Comparison of ENCODE assay signal across 31 cellular contexts in genomic region chr22:23382796-23383195, GRCh38.
"Had no signal": no experiment of that assay in that cellular context is flagged by ENCODE, and none has a peak within 500 bp of the region (broad histone marks: within the 10 kb centered on the region; RNA-seq: fewer than 3 reads in every experiment).

No MANE protein-coding gene starts in this region.

- DNase-seq: activated CD4-positive, alpha-beta memory T cell treated with anti-CD3 and anti-CD28 coated beads for 36 hours; activated CD4-positive, alpha-beta T cell treated with anti-CD3 and anti-CD28 coated beads for 36 hours; activated CD4-positive, alpha-beta T cell treated with anti-CD3 and anti-CD28 coated beads, Interleukin-2, amount 10 ng/mL, durations not matched to agents 24 days and 14 days; activated CD4-positive, CD25-positive, alpha-beta regulatory T cell; activated CD4-positive, CD25-positive, alpha-beta regulatory T cell treated with anti-CD3 and anti-CD28 coated beads, Interleukin-2, amount 50 U/mL, for 72 hours; activated CD8-positive, alpha-beta memory T cell treated with anti-CD3 and anti-CD28 coated beads, Interleukin-2, amount 50 U/mL, for 48 hours; activated gamma-delta T cell; activated naive CD4-positive, alpha-beta T cell; activated naive CD8-positive, alpha-beta T cell treated with anti-CD3 and anti-CD28 coated beads, Interleukin-2, amount 10 ng/mL, durations not matched to agents 7 days and 5 days; activated T-cell treated with anti-CD3 and anti-CD28 coated beads for 4 hours; activated T-cell treated with anti-CD3 and anti-CD28 coated beads, Interleukin-2, amount 50 U/mL, for 24 hours; activated T-cell treated with anti-CD3 and anti-CD28 coated beads, Interleukin-2, amount 50 U/mL, for 72 hours; cortex of kidney; dermis blood vessel endothelial cell; effector CD4-positive, alpha-beta T cell; effector memory CD8-positive, alpha-beta T cell; erythroblast; foreskin keratinocyte; gastrocnemius medialis; T-helper 1 cell; T-helper 17 cell; T1000; WERI-Rb-1 had no signal

- FAIRE-seq: bronchial epithelial cell, colon had no signal

- H3K36me3 Mint-ChIP-seq: activated CD4-positive, alpha-beta memory T cell treated with anti-CD3 and anti-CD28 coated beads for 36 hours; activated naive CD4-positive, alpha-beta T cell treated with anti-CD3 and anti-CD28 coated beads, Interleukin-2, amount 10 ng/mL, durations not matched to agents 7 days and 5 days; activated naive CD4-positive, alpha-beta T cell treated with anti-CD3 and anti-CD28 coated beads, Interleukin-2, amount 50 U/mL, for 72 hours; activated naive CD8-positive, alpha-beta T cell treated with anti-CD3 and anti-CD28 coated beads, Interleukin-2, amount 10 ng/mL, durations not matched to agents 7 days and 5 days; brain had no signal

- H3K9me3 ChIP-seq: ascending aorta, esophagus muscularis mucosa, gastrocnemius medialis had no signal

- H3K27ac Mint-ChIP-seq: activated CD4-positive, alpha-beta memory T cell treated with anti-CD3 and anti-CD28 coated beads for 36 hours; activated CD4-positive, alpha-beta T cell treated with anti-CD3 and anti-CD28 coated beads for 36 hours; activated CD4-positive, alpha-beta T cell treated with anti-CD3 and anti-CD28 coated beads, Interleukin-2, amount 10 ng/mL, durations not matched to agents 24 days and 14 days; activated naive CD4-positive, alpha-beta T cell treated with anti-CD3 and anti-CD28 coated beads, Interleukin-2, amount 10 ng/mL, durations not matched to agents 7 days and 5 days; activated naive CD4-positive, alpha-beta T cell treated with anti-CD3 and anti-CD28 coated beads, Interleukin-2, amount 50 U/mL, for 72 hours; activated naive CD8-positive, alpha-beta T cell treated with anti-CD3 and anti-CD28 coated beads, Interleukin-2, amount 10 ng/mL, durations not matched to agents 7 days and 5 days; activated T-cell treated with anti-CD3 and anti-CD28 coated beads, Interleukin-2, amount 50 U/mL, for 24 hours; activated T-cell treated with anti-CD3 and anti-CD28 coated beads, Interleukin-2, amount 50 U/mL, for 72 hours; T-helper 17 cell; T-helper 2 cell treated with Interferon-gamma antibody and Interleukin-4, amounts not matched to agents 5 μg/mL and 100 μg/mL, for 36 hours had no signal

- H3K4me1 ChIP-seq: foreskin keratinocyte, gastrocnemius medialis had no signal

- H3K27me3 Mint-ChIP-seq: activated CD4-positive, alpha-beta T cell treated with anti-CD3 and anti-CD28 coated beads, Interleukin-2, amount 10 ng/mL, durations not matched to agents 24 days and 14 days had no signal

- H3K4me3 Mint-ChIP-seq: activated CD4-positive, alpha-beta memory T cell treated with anti-CD3 and anti-CD28 coated beads for 36 hours; activated CD4-positive, alpha-beta T cell treated with anti-CD3 and anti-CD28 coated beads for 36 hours; activated CD4-positive, alpha-beta T cell treated with anti-CD3 and anti-CD28 coated beads, Interleukin-2, amount 10 ng/mL, durations not matched to agents 24 days and 14 days; activated naive CD4-positive, alpha-beta T cell treated with anti-CD3 and anti-CD28 coated beads, Interleukin-2, amount 10 ng/mL, durations not matched to agents 7 days and 5 days; activated naive CD8-positive, alpha-beta T cell treated with anti-CD3 and anti-CD28 coated beads, Interleukin-2, amount 10 ng/mL, durations not matched to agents 7 days and 5 days; activated T-cell treated with anti-CD3 and anti-CD28 coated beads, Interleukin-2, amount 50 U/mL, for 24 hours; activated T-cell treated with anti-CD3 and anti-CD28 coated beads, Interleukin-2, amount 50 U/mL, for 72 hours; brain; effector memory CD8-positive, alpha-beta T cell; T-helper 17 cell; T-helper 2 cell treated with Interferon-gamma antibody and Interleukin-4, amounts not matched to agents 5 μg/mL and 100 μg/mL, for 36 hours had no signal

- H3K27ac ChIP-seq: ascending aorta, esophagus muscularis mucosa, foreskin keratinocyte, gastrocnemius medialis had no signal

- H3K9me3 Mint-ChIP-seq: activated CD4-positive, alpha-beta memory T cell treated with anti-CD3 and anti-CD28 coated beads for 36 hours; activated CD4-positive, alpha-beta T cell treated with anti-CD3 and anti-CD28 coated beads, Interleukin-2, amount 10 ng/mL, durations not matched to agents 24 days and 14 days; activated naive CD4-positive, alpha-beta T cell treated with anti-CD3 and anti-CD28 coated beads, Interleukin-2, amount 10 ng/mL, durations not matched to agents 7 days and 5 days; activated naive CD4-positive, alpha-beta T cell treated with anti-CD3 and anti-CD28 coated beads, Interleukin-2, amount 50 U/mL, for 72 hours; activated naive CD8-positive, alpha-beta T cell treated with anti-CD3 and anti-CD28 coated beads, Interleukin-2, amount 10 ng/mL, durations not matched to agents 7 days and 5 days; activated T-cell treated with anti-CD3 and anti-CD28 coated beads, Interleukin-2, amount 50 U/mL, for 24 hours; activated T-cell treated with anti-CD3 and anti-CD28 coated beads, Interleukin-2, amount 50 U/mL, for 72 hours; brain; effector memory CD8-positive, alpha-beta T cell; T-helper 2 cell treated with Interferon-gamma antibody and Interleukin-4, amounts not matched to agents 5 μg/mL and 100 μg/mL, for 36 hours had no signal

- ATAC-seq: activated CD4-positive, alpha-beta T cell treated with anti-CD3 and anti-CD28 coated beads for 36 hours; activated naive CD4-positive, alpha-beta T cell treated with anti-CD3 and anti-CD28 coated beads, Interleukin-2, amount 50 U/mL, for 72 hours; activated T-cell treated with anti-CD3 and anti-CD28 coated beads, Interleukin-2, amount 50 U/mL, for 72 hours; effector memory CD8-positive, alpha-beta T cell; foreskin keratinocyte; gastrocnemius medialis; T-helper 17 cell had no signal

- H3K4me1 Mint-ChIP-seq: activated CD4-positive, alpha-beta T cell treated with anti-CD3 and anti-CD28 coated beads for 36 hours; activated CD4-positive, alpha-beta T cell treated with anti-CD3 and anti-CD28 coated beads, Interleukin-2, amount 10 ng/mL, durations not matched to agents 24 days and 14 days; activated naive CD4-positive, alpha-beta T cell treated with anti-CD3 and anti-CD28 coated beads, Interleukin-2, amount 10 ng/mL, durations not matched to agents 7 days and 5 days; activated naive CD8-positive, alpha-beta T cell treated with anti-CD3 and anti-CD28 coated beads, Interleukin-2, amount 10 ng/mL, durations not matched to agents 7 days and 5 days; T-helper 17 cell had no signal

- H3K36me3 ChIP-seq: ascending aorta, esophagus muscularis mucosa, gastrocnemius medialis, WERI-Rb-1 had no signal

- H3K4me3 ChIP-seq: ascending aorta, esophagus muscularis mucosa, gastrocnemius medialis had no signal

- H3K27me3 ChIP-seq: ascending aorta, gastrocnemius medialis had no signal
